ENCODE assay signal across 1 cellular context in the genomic region with DNA sequence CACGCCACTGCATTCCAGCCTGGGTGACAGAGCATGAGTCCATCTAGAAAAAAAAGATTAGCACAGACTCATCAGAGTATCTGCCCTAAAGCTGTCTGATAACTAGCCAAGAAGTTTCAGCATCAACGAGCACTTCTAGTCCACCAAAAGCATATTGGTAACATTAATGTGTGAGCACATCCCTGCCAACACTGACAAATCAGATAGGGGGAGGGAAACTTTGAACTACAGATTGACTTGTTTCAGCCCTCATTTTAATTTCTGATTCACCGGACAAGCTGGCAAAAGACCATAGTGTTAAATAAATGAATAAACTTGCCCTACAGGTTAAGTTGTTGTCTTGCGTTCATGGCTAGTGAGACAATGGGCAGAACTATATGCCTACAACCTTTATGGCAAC.
TF ChIP-seq lines count a peak whose summit lies in the region.

No MANE protein-coding gene starts in this region.

TF ChIP-seq in GM23338, 12 proteins besides CTCF, POLR2A, EP300 and RAD21 (continued from another document):
- TF ChIP-seq, protein P1, sequence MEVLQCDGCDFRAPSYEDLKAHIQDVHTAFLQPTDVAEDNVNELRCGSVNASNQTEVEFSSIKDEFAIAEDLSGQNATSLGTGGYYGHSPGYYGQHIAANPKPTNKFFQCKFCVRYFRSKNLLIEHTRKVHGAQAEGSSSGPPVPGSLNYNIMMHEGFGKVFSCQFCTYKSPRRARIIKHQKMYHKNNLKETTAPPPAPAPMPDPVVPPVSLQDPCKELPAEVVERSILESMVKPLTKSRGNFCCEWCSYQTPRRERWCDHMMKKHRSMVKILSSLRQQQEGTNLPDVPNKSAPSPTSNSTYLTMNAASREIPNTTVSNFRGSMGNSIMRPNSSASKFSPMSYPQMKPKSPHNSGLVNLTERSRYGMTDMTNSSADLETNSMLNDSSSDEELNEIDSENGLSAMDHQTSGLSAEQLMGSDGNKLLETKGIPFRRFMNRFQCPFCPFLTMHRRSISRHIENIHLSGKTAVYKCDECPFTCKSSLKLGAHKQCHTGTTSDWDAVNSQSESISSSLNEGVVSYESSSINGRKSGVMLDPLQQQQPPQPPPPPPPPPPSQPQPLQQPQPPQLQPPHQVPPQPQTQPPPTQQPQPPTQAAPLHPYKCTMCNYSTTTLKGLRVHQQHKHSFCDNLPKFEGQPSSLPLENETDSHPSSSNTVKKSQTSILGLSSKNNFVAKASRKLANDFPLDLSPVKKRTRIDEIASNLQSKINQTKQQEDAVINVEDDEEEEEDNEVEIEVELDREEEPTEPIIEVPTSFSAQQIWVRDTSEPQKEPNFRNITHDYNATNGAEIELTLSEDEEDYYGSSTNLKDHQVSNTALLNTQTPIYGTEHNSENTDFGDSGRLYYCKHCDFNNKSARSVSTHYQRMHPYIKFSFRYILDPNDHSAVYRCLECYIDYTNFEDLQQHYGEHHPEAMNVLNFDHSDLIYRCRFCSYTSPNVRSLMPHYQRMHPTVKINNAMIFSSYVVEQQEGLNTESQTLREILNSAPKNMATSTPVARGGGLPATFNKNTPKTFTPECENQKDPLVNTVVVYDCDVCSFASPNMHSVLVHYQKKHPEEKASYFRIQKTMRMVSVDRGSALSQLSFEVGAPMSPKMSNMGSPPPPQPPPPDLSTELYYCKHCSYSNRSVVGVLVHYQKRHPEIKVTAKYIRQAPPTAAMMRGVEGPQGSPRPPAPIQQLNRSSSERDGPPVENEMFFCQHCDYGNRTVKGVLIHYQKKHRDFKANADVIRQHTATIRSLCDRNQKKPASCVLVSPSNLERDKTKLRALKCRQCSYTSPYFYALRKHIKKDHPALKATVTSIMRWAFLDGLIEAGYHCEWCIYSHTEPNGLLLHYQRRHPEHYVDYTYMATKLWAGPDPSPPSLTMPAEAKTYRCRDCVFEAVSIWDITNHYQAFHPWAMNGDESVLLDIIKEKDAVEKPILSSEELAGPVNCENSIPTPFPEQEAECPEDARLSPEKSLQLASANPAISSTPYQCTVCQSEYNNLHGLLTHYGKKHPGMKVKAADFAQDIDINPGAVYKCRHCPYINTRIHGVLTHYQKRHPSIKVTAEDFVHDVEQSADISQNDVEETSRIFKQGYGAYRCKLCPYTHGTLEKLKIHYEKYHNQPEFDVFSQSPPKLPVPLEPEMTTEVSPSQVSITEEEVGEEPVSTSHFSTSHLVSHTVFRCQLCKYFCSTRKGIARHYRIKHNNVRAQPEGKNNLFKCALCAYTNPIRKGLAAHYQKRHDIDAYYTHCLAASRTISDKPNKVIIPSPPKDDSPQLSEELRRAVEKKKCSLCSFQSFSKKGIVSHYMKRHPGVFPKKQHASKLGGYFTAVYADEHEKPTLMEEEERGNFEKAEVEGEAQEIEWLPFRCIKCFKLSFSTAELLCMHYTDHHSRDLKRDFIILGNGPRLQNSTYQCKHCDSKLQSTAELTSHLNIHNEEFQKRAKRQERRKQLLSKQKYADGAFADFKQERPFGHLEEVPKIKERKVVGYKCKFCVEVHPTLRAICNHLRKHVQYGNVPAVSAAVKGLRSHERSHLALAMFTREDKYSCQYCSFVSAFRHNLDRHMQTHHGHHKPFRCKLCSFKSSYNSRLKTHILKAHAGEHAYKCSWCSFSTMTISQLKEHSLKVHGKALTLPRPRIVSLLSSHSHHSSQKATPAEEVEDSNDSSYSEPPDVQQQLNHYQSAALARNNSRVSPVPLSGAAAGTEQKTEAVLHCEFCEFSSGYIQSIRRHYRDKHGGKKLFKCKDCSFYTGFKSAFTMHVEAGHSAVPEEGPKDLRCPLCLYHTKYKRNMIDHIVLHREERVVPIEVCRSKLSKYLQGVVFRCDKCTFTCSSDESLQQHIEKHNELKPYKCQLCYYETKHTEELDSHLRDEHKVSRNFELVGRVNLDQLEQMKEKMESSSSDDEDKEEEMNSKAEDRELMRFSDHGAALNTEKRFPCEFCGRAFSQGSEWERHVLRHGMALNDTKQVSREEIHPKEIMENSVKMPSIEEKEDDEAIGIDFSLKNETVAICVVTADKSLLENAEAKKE (CRISPR knock-in tag; IDR thresholded peaks at IDR 0.05), result no peak
- TF ChIP-seq CREB1 (CRISPR knock-in tag; IDR thresholded peaks at IDR 0.05; ENCODE audit: low read depth), result no peak
- TF ChIP-seq POLR2AphosphoS5 (IDR thresholded peaks at IDR 0.05; ENCODE audit: low read depth), result no peak
- no peak for TF ChIP-seq JUNB (IDR thresholded peaks at IDR 0.05; ENCODE audit: unreplicated experiment)
